26 cellular contexts compared by ENCODE assay signal in genomic region chr17:30267625-30268024, GRCh38. TPM values are rescaled to one million over a fixed set of nuclear protein-coding genes. Genes with fewer than 3 reads are reported as not detected.
"Had no signal": no experiment of that assay in that cellular context is flagged by ENCODE, and none has a peak within 500 bp of the region (broad histone marks: within the 10 kb centered on the region; RNA-seq: fewer than 3 reads in every experiment).

No MANE protein-coding gene starts in this region.

- H3K9me3 ChIP-seq: neutrophil, prostate gland, SK-N-SH had no signal

- H3K9me3 Mint-ChIP-seq: effector memory CD8-positive, alpha-beta T cell; naive thymus-derived CD8-positive, alpha-beta T cell; type B pancreatic cell had no signal

- H3K79me2 ChIP-seq: hepatocyte had no signal

- H3K4me3 Mint-ChIP-seq: activated CD8-positive, alpha-beta T cell treated with anti-CD3 and anti-CD28 coated beads, Interleukin-2, amount 10 ng/mL, durations not matched to agents 7 days and 5 days; activated naive CD8-positive, alpha-beta T cell; effector memory CD8-positive, alpha-beta T cell; naive thymus-derived CD8-positive, alpha-beta T cell; type B pancreatic cell had no signal

- DNase-seq: activated CD4-positive, alpha-beta T cell treated with anti-CD3 and anti-CD28 coated beads for 4 hours; activated CD8-positive, alpha-beta memory T cell treated with anti-CD3 and anti-CD28 coated beads, Interleukin-2, amount 50 U/mL, for 4 hours; activated CD8-positive, alpha-beta T cell treated with anti-CD3 and anti-CD28 coated beads, Interleukin-2, amount 10 ng/mL, durations not matched to agents 7 days and 5 days; activated effector memory CD4-positive, alpha-beta T cell treated with anti-CD3 and anti-CD28 coated beads, Interleukin-2, amount 50 U/mL, for 16 hours; activated T-cell treated with anti-CD3 and anti-CD28 coated beads, Interleukin-2, amount 50 U/mL, for 48 hours; amygdala; cerebellar nuclear complex; dermis blood vessel endothelial cell; effector memory CD8-positive, alpha-beta T cell; left ventricle myocardium superior; mesenchymal stem cell; naive thymus-derived CD8-positive, alpha-beta T cell; right cardiac atrium; SK-N-SH; small intestine; stimulated activated CD4-positive, alpha-beta T cell treated with anti-CD3 and anti-CD28 coated beads, Interleukin-4, amount 100 ng/mL, for 4 hours; stimulated activated CD8-positive, alpha-beta memory T cell treated with anti-CD3 and anti-CD28 coated beads, Interleukin-4, amount 100 ng/mL, for 48 hours; stimulated activated naive CD8-positive, alpha-beta T cell treated with anti-CD3 and anti-CD28 coated beads, Interleukin-15, Interleukin-2, amounts not matched to agents 100 U/mL and 50 U/mL, for 24 hours; T-helper 1 cell had no signal

- H3K4me2 ChIP-seq: hepatocyte, SK-N-SH had no signal

- FAIRE-seq: small intestine had no signal

- H3K4me1 ChIP-seq: prostate gland had no signal

- H3K4me3 ChIP-seq: hepatocyte, prostate gland had no signal

- H3K27ac Mint-ChIP-seq: activated CD8-positive, alpha-beta T cell treated with anti-CD3 and anti-CD28 coated beads, Interleukin-2, amount 10 ng/mL, durations not matched to agents 7 days and 5 days; activated naive CD8-positive, alpha-beta T cell; effector memory CD8-positive, alpha-beta T cell; naive thymus-derived CD8-positive, alpha-beta T cell; type B pancreatic cell had no signal

- H3K27me3 Mint-ChIP-seq: activated naive CD8-positive, alpha-beta T cell; effector memory CD8-positive, alpha-beta T cell; naive thymus-derived CD8-positive, alpha-beta T cell; type B pancreatic cell had no signal

- H3K27ac ChIP-seq: epithelial cell of prostate, hepatocyte, neutrophil, prostate gland had no signal

- H3K27me3 ChIP-seq: hepatocyte, neutrophil had no signal

- H3K9ac ChIP-seq: SK-N-SH had no signal

- H2AFZ ChIP-seq: hepatocyte had no signal

RNA-seq across cellular contexts. Expression of gene SLC6A4, which starts 32.1 kb away (rescaled TPM):
- total RNA-seq: left ventricle myocardium superior; mucosa of gallbladder; naive thymus-derived CD8-positive, alpha-beta T cell had no signal
